Comparison of ENCODE assay signal across 23 cellular contexts in the genomic region with DNA sequence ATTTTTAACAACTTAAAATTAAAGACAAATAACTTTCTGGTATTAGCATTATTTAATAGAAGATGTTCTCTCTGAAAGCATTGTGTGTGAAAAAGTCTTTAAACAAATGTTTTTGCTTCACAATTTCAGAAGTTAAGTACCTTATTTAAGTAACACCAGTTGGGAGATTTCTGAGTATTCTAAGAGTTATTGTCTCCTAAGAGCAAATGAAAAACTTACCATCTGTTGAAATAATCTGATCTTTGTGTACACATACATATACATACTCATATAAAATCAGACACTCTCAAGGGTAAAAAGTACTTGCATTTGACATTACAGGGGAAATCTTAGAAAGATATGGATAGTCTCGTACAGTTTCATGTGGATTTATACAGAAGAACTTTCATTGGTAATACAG. TPM values are rescaled to one million over a fixed set of nuclear protein-coding genes. Genes with fewer than 3 reads are reported as not detected.
DNase-seq lines count a peak whose midpoint lies in the region; ATAC-seq and TF ChIP-seq lines count a peak whose summit lies in the region.
"Had no signal": no experiment of that assay in that cellular context is flagged by ENCODE, and none has a peak within 500 bp of the region (broad histone marks: within the 10 kb centered on the region; RNA-seq: fewer than 3 reads in every experiment).

No MANE protein-coding gene starts in this region.

- no peaks in the 10 kb centered on the region for H3K27me3 Mint-ChIP-seq in type B pancreatic cell
- H3K27me3 Mint-ChIP-seq: activated CD4-positive, alpha-beta memory T cell treated with anti-CD3 and anti-CD28 coated beads, Interleukin-2, amount 10 ng/mL, durations not matched to agents 7 days and 5 days; stimulated activated naive CD8-positive, alpha-beta T cell treated with anti-CD3 and anti-CD28 coated beads, Interleukin-15, Interleukin-2, amounts not matched to agents 100 ng/mL and 50 ng/mL, for 24 hours had no signal

- no peaks in the 10 kb centered on the region for H3K27me3 ChIP-seq in heart left ventricle
- no peaks in the 10 kb centered on the region for H3K27me3 ChIP-seq in dorsolateral prefrontal cortex
- no peaks in the 10 kb centered on the region for H3K27me3 ChIP-seq in muscle layer of duodenum (ENCODE audit: low read depth, low read length)
- H3K27me3 ChIP-seq: BLaER1 treated with 17β-estradiol and CSF1 and Interleukin-3, amounts not matched to agents 10 nM and 100 nM; brain microvascular endothelial cell; right atrium auricular region; vagina had no signal

- no peaks in the 10 kb centered on the region for H3K9me3 Mint-ChIP-seq in type B pancreatic cell
- H3K9me3 Mint-ChIP-seq: activated CD4-positive, alpha-beta memory T cell treated with anti-CD3 and anti-CD28 coated beads, Interleukin-2, amount 10 ng/mL, durations not matched to agents 7 days and 5 days; immature natural killer cell; stimulated activated naive CD8-positive, alpha-beta T cell treated with anti-CD3 and anti-CD28 coated beads, Interleukin-15, Interleukin-2, amounts not matched to agents 100 ng/mL and 50 ng/mL, for 24 hours; WTC11 had no signal

- DNase-seq in heart left ventricle: no peak
- no peak for DNase-seq in Right ventricle myocardium superior
- DNase-seq in dorsolateral prefrontal cortex: no peak
- DNase-seq in type B pancreatic cell (ENCODE audit: extremely low spot score, unreplicated experiment): no peak
- DNase-seq in NCI-H2107 treated with DMSO at 0.1 percent for 48 hours (lab: John Stamatoyannopoulos, UW; ENCODE audit: unreplicated experiment): no peak
- no peak for DNase-seq in COLO668 (lab: John Stamatoyannopoulos, UW; ENCODE audit: unreplicated experiment)
- DNase-seq in mucosa of descending colon: no peak
- DNase-seq: ACHN; activated CD4-positive, alpha-beta memory T cell treated with anti-CD3 and anti-CD28 coated beads, Interleukin-2, amount 10 ng/mL, durations not matched to agents 7 days and 5 days; activated gamma-delta T cell; brain microvascular endothelial cell; Calu3; cortex of kidney; immature natural killer cell; KG1; MV-4-11; NCI-H446 treated with DMSO at 0.1 percent for 48 hours had no signal

- peak overlapping the region in 6 of 12 donors; percentile 69 to 84 (median 77) for H3K27ac ChIP-seq in heart left ventricle
- peak overlapping the region in 58 of 59 donors; percentile 10 to 95 (median 89) for H3K27ac ChIP-seq in dorsolateral prefrontal cortex
- H3K27ac ChIP-seq in muscle layer of duodenum (ENCODE audit: low read length): no peak overlapping the region
- H3K27ac ChIP-seq: BLaER1 treated with 17β-estradiol and CSF1 and Interleukin-3, amounts not matched to agents 10 nM and 100 nM; brain microvascular endothelial cell had no signal

- H3K36me3 ChIP-seq in heart left ventricle: peaks cover 0 to 39% (median 21%) of the 10 kb centered on the region in 9 donors
- H3K36me3 ChIP-seq in muscle layer of duodenum (ENCODE audit: control insufficient read depth in 1 of 2, insufficient read depth in 2 of 2, low read length in 2 of 2): peaks cover 12 to 20% of the 10 kb centered on the region in 2 donors
- H3K36me3 ChIP-seq in mucosa of descending colon (ENCODE audit: low read depth): no peaks in the 10 kb centered on the region

- TF ChIP-seq POLR2A in heart left ventricle (IDR thresholded peaks at IDR 0.05): no peak

- ATAC-seq in heart left ventricle (no peak), Right ventricle myocardium superior (ENCODE audit: poor library complexity) (no peak), mucosa of descending colon (no peak)
- ATAC-seq: WTC11 had no signal

- H3K9me3 ChIP-seq in heart left ventricle: no peaks in the 10 kb centered on the region
- H3K9me3 ChIP-seq in muscle layer of duodenum (ENCODE audit: control insufficient read depth in 1 of 2, low read length in 2 of 2): no peaks in the 10 kb centered on the region
- no peaks in the 10 kb centered on the region for H3K9me3 ChIP-seq in mucosa of descending colon
- H3K9me3 ChIP-seq: right atrium auricular region, vagina had no signal

- peak overlapping the region; percentile 79 for H3K4me3 Mint-ChIP-seq in type B pancreatic cell
- H3K4me3 Mint-ChIP-seq: activated CD4-positive, alpha-beta memory T cell treated with anti-CD3 and anti-CD28 coated beads, Interleukin-2, amount 10 ng/mL, durations not matched to agents 7 days and 5 days; immature natural killer cell; stimulated activated naive CD8-positive, alpha-beta T cell treated with anti-CD3 and anti-CD28 coated beads, Interleukin-15, Interleukin-2, amounts not matched to agents 100 ng/mL and 50 ng/mL, for 24 hours; WTC11 had no signal

- peaks cover 70% of the 10 kb centered on the region for H3K4me1 Mint-ChIP-seq in type B pancreatic cell (ENCODE audit: unreplicated experiment)
- H3K4me1 Mint-ChIP-seq: activated CD4-positive, alpha-beta memory T cell treated with anti-CD3 and anti-CD28 coated beads, Interleukin-2, amount 10 ng/mL, durations not matched to agents 7 days and 5 days had no signal

- H3K36me3 Mint-ChIP-seq in type B pancreatic cell: peaks cover 43% of the 10 kb centered on the region

- TF ChIP-seq CTCF in heart left ventricle (IDR thresholded peaks at IDR 0.05) (no peak), dorsolateral prefrontal cortex (IDR thresholded peaks at IDR 0.05 in 54 of 56, conservative IDR thresholded peaks at IDR 0.05 in 2 of 56; ENCODE audit: low read depth in 1 of 56, partially characterized antibody in 56 of 56) (peak in 1 of 56 donors; percentile 1), type B pancreatic cell (conservative IDR thresholded peaks at IDR 0.05) (no peak), mucosa of descending colon (IDR thresholded peaks at IDR 0.05) (no peak)

- peak overlapping the region; percentile 67 for H3K27ac Mint-ChIP-seq in type B pancreatic cell
- H3K27ac Mint-ChIP-seq: activated CD4-positive, alpha-beta memory T cell treated with anti-CD3 and anti-CD28 coated beads, Interleukin-2, amount 10 ng/mL, durations not matched to agents 7 days and 5 days; immature natural killer cell; stimulated activated naive CD8-positive, alpha-beta T cell treated with anti-CD3 and anti-CD28 coated beads, Interleukin-15, Interleukin-2, amounts not matched to agents 100 ng/mL and 50 ng/mL, for 24 hours; WTC11 had no signal

- WGBS in heart left ventricle, 4 donors: 74 to 86% (median 81%) methylated on average over 1 of the region's 1 CpG

- H3K4me1 ChIP-seq in heart left ventricle (peaks cover 0 to 80% (median 36%) of the 10 kb centered on the region in 12 donors), muscle layer of duodenum (ENCODE audit: control insufficient read depth in 1 of 2, insufficient read depth in 2 of 2, low read length in 2 of 2) (peaks cover 6 to 23% of the 10 kb centered on the region in 2 donors), mucosa of descending colon (ENCODE audit: low read depth) (no peaks in the 10 kb centered on the region)

- intact Hi-C loops in heart left ventricle (cut with DNase I): loop anchor here in 2 of 10 donors (5.0 kb wide), 2 partner anchors 67 to 233 kb away; no protein-coding TSS in a partner anchor
- intact Hi-C loops in Right ventricle myocardium superior (cut with DNase I): no loop called here
- intact Hi-C loops in dorsolateral prefrontal cortex (cut with DNase I): loop anchor here in 1 of 2 donors (10.0 kb wide), 1 partner anchor 75 kb away; no protein-coding TSS in a partner anchor
- intact Hi-C loops in mucosa of descending colon (cut with DNase I, micrococcal nuclease): no loop called here

- H3K4me3 ChIP-seq in heart left ventricle (peak overlapping the region in 10 of 12 donors; percentile 4 to 66 (median 56)), dorsolateral prefrontal cortex (peak overlapping the region; percentile 33 to 79 (median 61)), muscle layer of duodenum (ENCODE audit: low read depth in 1 of 2, low read length in 2 of 2) (peak overlapping the region; percentile 57 to 69), mucosa of descending colon (no peak overlapping the region)
- H3K4me3 ChIP-seq: BLaER1 treated with 17β-estradiol and CSF1 and Interleukin-3, amounts not matched to agents 10 nM and 100 nM had no signal

RNA-seq across cellular contexts. Expression of gene BTBD3, which starts 2.4 kb away (rescaled TPM):
- total RNA-seq in heart left ventricle: 10 to 100 TPM; 18.0 to 33.9 (median 24.3) TPM
- 10 to 100 TPM in 1 of 2 donors, 1 to 10 TPM in 1; 4.8 to 14.3 TPM for polyA plus RNA-seq in heart left ventricle
- 28.4 TPM for total RNA-seq in Right ventricle myocardium superior
- total RNA-seq in dorsolateral prefrontal cortex: 100 to 1,000 TPM in 108 of 120 experiments, 10 to 100 TPM in 12; 72.4 to 185 (median 136) TPM
- 75.8 and 114 TPM in 2 replicates for total RNA-seq in type B pancreatic cell (ENCODE audit: low replicate concordance)
- 10 to 100 TPM; 40.1 to 76.0 (median 45.9) TPM for total RNA-seq in mucosa of descending colon
